In genomic region chr10:71213761-71214440, GRCh38 we compare ENCODE assay signal across 8 cellular contexts. TPM values are rescaled to one million over a fixed set of nuclear protein-coding genes. Genes with fewer than 3 reads are reported as not detected.
DNase-seq lines count a peak whose midpoint lies in the region; ATAC-seq, FAIRE-seq and TF ChIP-seq lines count a peak whose summit lies in the region.

No MANE protein-coding gene starts in this region.

- DNase-seq in DMS114 treated with DMSO at 0.1 percent for 48 hours (lab: John Stamatoyannopoulos, UW; ENCODE audit: unreplicated experiment) (peak; percentile 30), NT2/D1 (ENCODE audit: low read depth, low spot score) (no peak), fibroblast of lung (ENCODE audit: low read depth in 2 of 2) (peak; percentile 81 to 91), pancreas (peak in 5 of 6 donors; percentile 47 to 65 (median 57)), middle frontal gyrus (ENCODE audit: extremely low spot score, low spot score) (no peak), NCI-H128 (lab: John Stamatoyannopoulos, UW; ENCODE audit: unreplicated experiment) (no peak), NCI-H2196 treated with DMSO at 0.1 percent for 48 hours (lab: John Stamatoyannopoulos, UW; ENCODE audit: unreplicated experiment) (no peak)
- DNase-seq in central memory CD4-positive, alpha-beta T cell = no peak

- H3K36me3 ChIP-seq in NT2/D1 (ENCODE audit: insufficient read depth, insufficient read length, low read length) (no peaks in the 10 kb centered on the region), fibroblast of lung (ENCODE audit: control insufficient read depth, insufficient read depth, low read length) (no peaks in the 10 kb centered on the region), pancreas (no peaks in the 10 kb centered on the region)

- no peaks in the 10 kb centered on the region for H3K9me3 ChIP-seq in NT2/D1 (ENCODE audit: insufficient read depth, low read length)
- no peaks in the 10 kb centered on the region for H3K9me3 ChIP-seq in fibroblast of lung (ENCODE audit: control insufficient read depth, insufficient read depth, low read depth, low read length)
- no peaks in the 10 kb centered on the region for H3K9me3 ChIP-seq in pancreas

- peak overlapping the region; percentile 76 for H3K4me2 ChIP-seq in fibroblast of lung (ENCODE audit: extremely low read depth, insufficient read depth, low read length)

- ATAC-seq in pancreas = peak; percentile 1 to 17 (median 13)

- no peaks in the 10 kb centered on the region for H4K20me1 ChIP-seq in fibroblast of lung (ENCODE audit: control insufficient read depth, extremely low read depth, insufficient read depth, low read length)

- H2AFZ ChIP-seq in fibroblast of lung (ENCODE audit: low read length) = peak overlapping the region; percentile 19

- H3K4me1 ChIP-seq in NT2/D1 (ENCODE audit: insufficient read depth, insufficient read length) (peaks cover 26% of the 10 kb centered on the region), fibroblast of lung (ENCODE audit: control insufficient read depth, extremely low read depth, insufficient read depth, low read length) (peaks cover 6% of the 10 kb centered on the region), pancreas (peaks cover 0 to 7% (median 3%) of the 10 kb centered on the region in 3 donors)

- H3K4me3 ChIP-seq in NT2/D1 (ENCODE audit: insufficient read length, low read depth) (peak overlapping the region; percentile 78), fibroblast of lung (replicated peaks in 1 of 4; ENCODE audit: control extremely low read depth in 1 of 4, insufficient read depth in 1 of 4, low read depth in 3 of 4, low read length in 4 of 4) (peak overlapping the region; percentile 54 to 87 (median 70)), pancreas (peak overlapping the region in 3 of 4 donors; percentile 16 to 79 (median 55))

- TF ChIP-seq CTCF in fibroblast of lung (conservative IDR thresholded peaks at IDR 0.05 in 1 of 2, IDR thresholded peaks at IDR 0.05 in 1 of 2; ENCODE audit: low read depth in 1 of 2, low read length in 2 of 2) (no peak), pancreas (IDR thresholded peaks at IDR 0.05) (no peak)

- H3K27ac ChIP-seq in fibroblast of lung (ENCODE audit: insufficient read depth, low read length) (peak overlapping the region; percentile 37), pancreas (peak overlapping the region in 3 of 4 donors; percentile 55 to 67 (median 60))

- H3K27me3 ChIP-seq in NT2/D1 (ENCODE audit: insufficient read depth, insufficient read length) (peaks cover 31% of the 10 kb centered on the region), fibroblast of lung (ENCODE audit: control insufficient read depth, insufficient read depth, low read length) (peaks cover 19% of the 10 kb centered on the region), pancreas (no peaks in the 10 kb centered on the region)

- FAIRE-seq in pancreas (lab: Jason Lieb, UNC) = no peak

- no peaks in the 10 kb centered on the region for H3K79me2 ChIP-seq in fibroblast of lung (ENCODE audit: control insufficient read depth, insufficient read depth, low read length)

- 5 to 7% methylated on average over 33 of the region's 33 CpGs for WGBS in pancreas, 2 donors

- H3K9ac ChIP-seq in NT2/D1 (ENCODE audit: insufficient read length, low read depth) = peak overlapping the region; percentile 70
- peak overlapping the region; percentile 61 for H3K9ac ChIP-seq in fibroblast of lung (ENCODE audit: insufficient read depth, low read length)

- intact Hi-C loops in pancreas (cut with DNase I) = no loop called here

RNA-seq across cellular contexts. Expression of gene UNC5B, which starts 1.5 kb away (rescaled TPM):
- total RNA-seq in fibroblast of lung (36.0 and 60.8 TPM in 2 replicates), pancreas (1 to 10 TPM; 2.8 to 7.7 (median 4.4) TPM)
- polyA plus RNA-seq in fibroblast of lung (2.5 and 5.5 TPM in 2 replicates), pancreas (1 to 10 TPM; 2.4 to 4.8 TPM)
- polyA plus RNA-seq in fibroblast of lung (2012) = 4.6 and 8.3 TPM in 2 replicates
- polyA minus RNA-seq in fibroblast of lung (ENCODE audit: low replicate concordance) = 15.2 and 25.2 TPM in 2 replicates

Comparison
In these comparisons a context has a peak if more than half of its experiments do, and no peak if none do; other contexts are left out.
1. DNase-seq: peak in DMS114 treated with DMSO at 0.1 percent for 48 hours (single experiment), fibroblast of lung (2 of 2) and pancreas (5 of 6); none in NT2/D1 (single experiment), central memory CD4-positive, alpha-beta T cell (single experiment), middle frontal gyrus (single experiment), NCI-H128 (single experiment) and NCI-H2196 treated with DMSO at 0.1 percent for 48 hours (single experiment).
2. Peak in every context shown above with its lines, with median percentiles within 50 percentile points of each other: H3K4me3 ChIP-seq.